ENCODE assay signal across 18 cellular contexts in genomic region chr3:159867372-159867771, GRCh38. TPM values are rescaled to one million over a fixed set of nuclear protein-coding genes. Genes with fewer than 3 reads are reported as not detected.
"Had no signal": no experiment of that assay in that cellular context is flagged by ENCODE, and none has a peak within 500 bp of the region (broad histone marks: within the 10 kb centered on the region; RNA-seq: fewer than 3 reads in every experiment).

No MANE protein-coding gene starts in this region.

- H3K4me3 Mint-ChIP-seq: activated CD8-positive, alpha-beta memory T cell treated with anti-CD3 and anti-CD28 coated beads, Interleukin-2, amount 10 ng/mL, durations not matched to agents 7 days and 5 days; activated T-cell treated with anti-CD3 and anti-CD28 coated beads, Interleukin-2, amount 50 U/mL, for 24 hours; dendritic cell treated with granulocyte-macrophage colony-stimulating factor and Interleukin-4, amounts not matched to agents 40 ng/mL and 50 ng/mL, for 4 days; neural crest cell; stimulated activated naive CD8-positive, alpha-beta T cell treated with anti-CD3 and anti-CD28 coated beads, Interleukin-15, amount 100 ng/mL, for 72 hours had no signal

- DNase-seq: activated CD4-positive, alpha-beta T cell treated with anti-CD3 and anti-CD28 coated beads, Interleukin-2, amount 50 U/mL, for 48 hours; activated CD4-positive, CD25-positive, alpha-beta regulatory T cell treated with anti-CD3 and anti-CD28 coated beads, Interleukin-2, amount 50 U/mL, for 72 hours; activated CD8-positive, alpha-beta memory T cell treated with anti-CD3 and anti-CD28 coated beads, Interleukin-2, amount 10 ng/mL, durations not matched to agents 7 days and 5 days; activated effector memory CD4-positive, alpha-beta T cell treated with Interleukin-2 at 50 U/mL for 16 hours; activated T-cell treated with anti-CD3 and anti-CD28 coated beads, Interleukin-2, amount 50 U/mL, for 24 hours; amniotic stem cell; body of pancreas; erythroblast; islet precursor cell; left lung; ovary; stimulated activated CD4-positive, alpha-beta T cell treated with anti-CD3 and anti-CD28 coated beads, Interleukin-4, amount 100 ng/mL, for 4 hours; stimulated activated naive CD8-positive, alpha-beta T cell treated with anti-CD3 and anti-CD28 coated beads, Interleukin-15, amount 100 ng/mL, for 72 hours; thyroid gland had no signal

- H3K27me3 Mint-ChIP-seq: dendritic cell treated with granulocyte-macrophage colony-stimulating factor and Interleukin-4, amounts not matched to agents 40 ng/mL and 50 ng/mL, for 4 days had no signal

- H3K4me3 ChIP-seq: body of pancreas, left lung, ovary, skin epidermis, thyroid gland had no signal

- H3K36me3 ChIP-seq: left lung, ovary, thyroid gland had no signal

- ATAC-seq: activated CD8-positive, alpha-beta memory T cell treated with anti-CD3 and anti-CD28 coated beads, Interleukin-2, amount 10 ng/mL, durations not matched to agents 7 days and 5 days; activated naive CD4-positive, alpha-beta T cell treated with anti-CD3 and anti-CD28 coated beads, Interleukin-2, amount 50 U/mL, for 72 hours; body of pancreas; left lung; stimulated activated naive CD8-positive, alpha-beta T cell treated with anti-CD3 and anti-CD28 coated beads, Interleukin-15, amount 100 ng/mL, for 72 hours had no signal

- H3K27ac ChIP-seq: body of pancreas, ovary, thyroid gland had no signal

- H3K27me3 ChIP-seq: body of pancreas, left lung, ovary, thyroid gland had no signal

- H3K4me1 ChIP-seq: body of pancreas had no signal

- H3K9me3 ChIP-seq: body of pancreas, left lung, ovary, thyroid gland had no signal

- H3K27ac Mint-ChIP-seq: activated CD8-positive, alpha-beta memory T cell treated with anti-CD3 and anti-CD28 coated beads, Interleukin-2, amount 10 ng/mL, durations not matched to agents 7 days and 5 days; activated naive CD4-positive, alpha-beta T cell treated with anti-CD3 and anti-CD28 coated beads, Interleukin-2, amount 50 U/mL, for 72 hours; activated T-cell treated with anti-CD3 and anti-CD28 coated beads, Interleukin-2, amount 50 U/mL, for 24 hours; dendritic cell treated with granulocyte-macrophage colony-stimulating factor and Interleukin-4, amounts not matched to agents 40 ng/mL and 50 ng/mL, for 4 days; stimulated activated naive CD8-positive, alpha-beta T cell treated with anti-CD3 and anti-CD28 coated beads, Interleukin-15, amount 100 ng/mL, for 72 hours had no signal

- H3K36me3 Mint-ChIP-seq: activated CD8-positive, alpha-beta memory T cell treated with anti-CD3 and anti-CD28 coated beads, Interleukin-2, amount 10 ng/mL, durations not matched to agents 7 days and 5 days; activated naive CD4-positive, alpha-beta T cell treated with anti-CD3 and anti-CD28 coated beads, Interleukin-2, amount 50 U/mL, for 72 hours had no signal

- H3K4me1 Mint-ChIP-seq: activated CD8-positive, alpha-beta memory T cell treated with anti-CD3 and anti-CD28 coated beads, Interleukin-2, amount 10 ng/mL, durations not matched to agents 7 days and 5 days had no signal

- H3K9me3 Mint-ChIP-seq: activated naive CD4-positive, alpha-beta T cell treated with anti-CD3 and anti-CD28 coated beads, Interleukin-2, amount 50 U/mL, for 72 hours; activated T-cell treated with anti-CD3 and anti-CD28 coated beads, Interleukin-2, amount 50 U/mL, for 24 hours; dendritic cell treated with granulocyte-macrophage colony-stimulating factor and Interleukin-4, amounts not matched to agents 40 ng/mL and 50 ng/mL, for 4 days; neural crest cell; stimulated activated naive CD8-positive, alpha-beta T cell treated with anti-CD3 and anti-CD28 coated beads, Interleukin-15, amount 100 ng/mL, for 72 hours had no signal

RNA-seq across cellular contexts. Expression of gene SCHIP1, which starts 27.7 kb away (rescaled TPM):
- total RNA-seq: activated naive CD4-positive, alpha-beta T cell treated with anti-CD3 and anti-CD28 coated beads, Interleukin-2, amount 50 U/mL, for 72 hours had no signal
